17 cellular contexts compared by ENCODE assay signal in the genomic region with DNA sequence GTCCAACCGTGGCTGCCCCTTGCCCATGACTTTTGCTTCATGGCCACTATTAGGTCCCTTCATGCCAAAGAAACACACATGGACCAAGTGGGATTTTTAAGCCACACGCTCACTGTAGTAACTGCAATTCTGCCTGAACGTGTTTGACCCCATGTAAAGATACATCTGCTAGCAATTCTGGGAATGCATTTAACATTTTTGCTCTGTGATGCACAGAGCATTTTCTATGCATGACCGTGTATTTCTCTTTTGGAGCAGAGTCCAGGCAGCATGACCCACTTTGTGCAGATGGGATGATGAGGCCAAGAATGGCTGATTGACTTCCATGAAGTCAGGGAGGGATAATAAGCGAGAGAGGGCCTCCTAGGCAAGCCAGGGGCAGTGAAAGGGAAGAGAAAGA.
DNase-seq lines count a peak whose midpoint lies in the region; ATAC-seq and TF ChIP-seq lines count a peak whose summit lies in the region.
"Had no signal": no experiment of that assay in that cellular context is flagged by ENCODE, and none has a peak within 500 bp of the region (broad histone marks: within the 10 kb centered on the region; RNA-seq: fewer than 3 reads in every experiment).

No MANE protein-coding gene starts in this region.

- H3K9me3 ChIP-seq in SK-N-SH = no peaks in the 10 kb centered on the region
- H3K9me3 ChIP-seq in fibroblast of lung (ENCODE audit: control insufficient read depth, insufficient read depth, low read depth, low read length) = no peaks in the 10 kb centered on the region
- peaks cover 2% of the 10 kb centered on the region for H3K9me3 ChIP-seq in osteoblast (ENCODE audit: low read depth, low read length)
- H3K9me3 ChIP-seq: prostate gland had no signal

- H3K27me3 ChIP-seq in SK-N-SH (ENCODE audit: insufficient read depth) (no peaks in the 10 kb centered on the region), fibroblast of lung (ENCODE audit: control insufficient read depth, insufficient read depth, low read length) (no peaks in the 10 kb centered on the region), osteoblast (ENCODE audit: insufficient read depth, low read length) (no peaks in the 10 kb centered on the region)

- H3K36me3 ChIP-seq in SK-N-SH (replicated peaks in 1 of 2; ENCODE audit: control insufficient read depth in 1 of 2, insufficient read depth in 2 of 2, low read length in 1 of 2) (no peaks in the 10 kb centered on the region), fibroblast of lung (ENCODE audit: control insufficient read depth, insufficient read depth, low read length) (no peaks in the 10 kb centered on the region), osteoblast (ENCODE audit: insufficient read depth, low read length) (no peaks in the 10 kb centered on the region)
- H3K36me3 ChIP-seq: prostate gland had no signal

- peak in 1 of 2 experiments; percentile 77; a peak in 1 of 4 replicates for TF ChIP-seq EP300 in SK-N-SH (IDR thresholded peaks at IDR 0.05; ENCODE audit: borderline replicate concordance in 1 of 2, low read depth in 1 of 2, low read length in 1 of 2)

- peak; percentile 96 for DNase-seq in EH (ENCODE audit: low read depth)
- no peak for DNase-seq in SK-N-SH
- DNase-seq in fibroblast of lung (ENCODE audit: low read depth in 2 of 2) = peak; percentile 65 to 96
- DNase-seq in osteoblast (ENCODE audit: insufficient read length, low spot score, missing footprints) = peak; percentile 88
- no peak for DNase-seq in lower leg skin (ENCODE audit: low spot score in 2 of 2)
- DNase-seq in stimulated activated CD4-positive, alpha-beta T cell treated with anti-CD3 and anti-CD28 coated beads, Interleukin-2, amount 100 ng/mL, for 48 hours = no peak
- DNase-seq in NCI-H2081 (lab: John Stamatoyannopoulos, UW) = no peak
- DNase-seq: activated CD4-positive, alpha-beta T cell treated with anti-CD3 and anti-CD28 coated beads for 36 hours; activated T-cell treated with anti-CD3 and anti-CD28 coated beads, Interleukin-2, amount 50 U/mL, for 4 hours; CD4-positive, CD25-positive, alpha-beta regulatory T cell; Karpas-422; midbrain; NCI-H2029; stimulated activated CD4-positive, alpha-beta T cell treated with anti-CD3 and anti-CD28 coated beads, Interleukin-2, amount 100 ng/mL, for 24 hours; stimulated activated naive CD4-positive, alpha-beta T cell treated with Interleukin-2 at 50 U/mL for 16 hours had no signal

- no peak for TF ChIP-seq CTCF in SK-N-SH (IDR thresholded peaks at IDR 0.05)
- TF ChIP-seq CTCF in fibroblast of lung (conservative IDR thresholded peaks at IDR 0.05 in 1 of 2, IDR thresholded peaks at IDR 0.05 in 1 of 2; ENCODE audit: low read depth in 1 of 2, low read length in 2 of 2) = no peak
- TF ChIP-seq CTCF in osteoblast (IDR thresholded peaks at IDR 0.05; ENCODE audit: extremely low read depth, low read depth, low read length) = no peak
- no peak for TF ChIP-seq CTCF in lower leg skin (IDR thresholded peaks at IDR 0.05)

- H3K4me1 ChIP-seq in SK-N-SH (ENCODE audit: control insufficient read depth in 1 of 2, insufficient read depth in 2 of 2, low read depth in 1 of 2, low read length in 1 of 2) = peaks cover 14 to 29% of the 10 kb centered on the region in 2 experiments; a peak in 3 of 4 replicates
- peaks cover 12% of the 10 kb centered on the region for H3K4me1 ChIP-seq in fibroblast of lung (ENCODE audit: control insufficient read depth, extremely low read depth, insufficient read depth, low read length)
- peaks cover 22% of the 10 kb centered on the region for H3K4me1 ChIP-seq in osteoblast (ENCODE audit: insufficient read depth, low read length)
- H3K4me1 ChIP-seq: prostate gland had no signal

- no peak for TF ChIP-seq RAD21 in SK-N-SH (IDR thresholded peaks at IDR 0.05; ENCODE audit: low read length)

- H3K4me2 ChIP-seq in SK-N-SH (peak overlapping the region; percentile 46), fibroblast of lung (ENCODE audit: extremely low read depth, insufficient read depth, low read length) (peak overlapping the region; percentile 33), osteoblast (ENCODE audit: insufficient read depth, low read length) (peak overlapping the region; percentile 49)

- no peak for ATAC-seq in HG02870 (IDR thresholded peaks at IDR 0.05; ENCODE audit: unreplicated experiment)
- ATAC-seq: activated CD4-positive, alpha-beta T cell treated with anti-CD3 and anti-CD28 coated beads for 36 hours; activated T-cell treated with anti-CD3 and anti-CD28 coated beads, Interleukin-2, amount 50 U/mL, for 4 hours had no signal

- H4K20me1 ChIP-seq in SK-N-SH (ENCODE audit: insufficient read depth) = no peaks in the 10 kb centered on the region
- no peaks in the 10 kb centered on the region for H4K20me1 ChIP-seq in fibroblast of lung (ENCODE audit: control insufficient read depth, extremely low read depth, insufficient read depth, low read length)
- no peaks in the 10 kb centered on the region for H4K20me1 ChIP-seq in osteoblast (ENCODE audit: insufficient read depth, low read length)

- H3K4me3 ChIP-seq in SK-N-SH (ENCODE audit: low read depth in 2 of 2, low read length in 1 of 2) (no peak overlapping the region), fibroblast of lung (replicated peaks in 1 of 4; ENCODE audit: control extremely low read depth in 1 of 4, insufficient read depth in 1 of 4, low read depth in 3 of 4, low read length in 4 of 4) (no peak overlapping the region), osteoblast (ENCODE audit: insufficient read depth, low read length) (no peak overlapping the region), lower leg skin (ENCODE audit: low read depth, poor library complexity, severe bottlenecking) (no peak overlapping the region)
- H3K4me3 ChIP-seq: prostate gland had no signal

- no peaks in the 10 kb centered on the region for H3K79me2 ChIP-seq in SK-N-SH (ENCODE audit: insufficient read depth)
- no peaks in the 10 kb centered on the region for H3K79me2 ChIP-seq in fibroblast of lung (ENCODE audit: control insufficient read depth, insufficient read depth, low read length)
- no peaks in the 10 kb centered on the region for H3K79me2 ChIP-seq in osteoblast (ENCODE audit: insufficient read depth, low read length)

- H3K9ac ChIP-seq in SK-N-SH (no peak overlapping the region), fibroblast of lung (ENCODE audit: insufficient read depth, low read length) (no peak overlapping the region)

- WGBS in SK-N-SH (ENCODE audit: low lambda C conversion rate) = 40% methylated on average over 4 of the region's 5 CpGs
- 73 to 75% methylated on average over 5 of the region's 5 CpGs for WGBS in lower leg skin, 2 donors

- no peak overlapping the region for H2AFZ ChIP-seq in SK-N-SH (ENCODE audit: low read depth)
- no peak overlapping the region for H2AFZ ChIP-seq in fibroblast of lung (ENCODE audit: low read length)
- no peak overlapping the region for H2AFZ ChIP-seq in osteoblast (ENCODE audit: low read length)

- CTCF ChIA-PET in SK-N-SH (lab: Yijun Ruan, JAX) = interaction anchor here (1.0 to 1.5 kb wide), 4 partner anchors 9 to 58 kb away, joined by 3 to 4 read pairs (median 3); no protein-coding TSS in a partner anchor

- no peak for TF ChIP-seq POLR2A in lower leg skin (IDR thresholded peaks at IDR 0.05)

- intact Hi-C loops in lower leg skin (cut with DNase I; ENCODE audit: low total_unique reads) = no loop called here

- no peaks in the 10 kb centered on the region for H3F3A ChIP-seq in SK-N-SH (replicated peaks; ENCODE audit: insufficient read depth)

- POLR2A ChIA-PET in SK-N-SH (lab: Yijun Ruan, JAX) = no interaction called here

- H3K9me2 ChIP-seq in SK-N-SH = no peaks in the 10 kb centered on the region

- peak overlapping the region in 1 of 2 experiments; percentile 54; a peak in 3 of 4 replicates for H3K27ac ChIP-seq in SK-N-SH (ENCODE audit: low read depth in 2 of 2, low read length in 1 of 2)
- H3K27ac ChIP-seq in fibroblast of lung (ENCODE audit: insufficient read depth, low read length) = peak overlapping the region; percentile 82
- peak overlapping the region; percentile 92 for H3K27ac ChIP-seq in osteoblast (ENCODE audit: low read depth, low read length)
- H3K27ac ChIP-seq: prostate gland had no signal

TF ChIP-seq in SK-N-SH, 30 proteins besides CTCF, POLR2A, EP300 and RAD21:
- TF ChIP-seq NRF1 (IDR thresholded peaks at IDR 0.05; ENCODE audit: low read depth, low read length) (no peak), EZH2phosphoT487 (IDR thresholded peaks at IDR 0.05; ENCODE audit: borderline replicate concordance, low read depth) (no peak), TEAD4 (IDR thresholded peaks at IDR 0.05; ENCODE audit: borderline replicate concordance, insufficient read depth) (peak; percentile 91), JUND (IDR thresholded peaks at IDR 0.05) (peak; percentile 87), ELF1 (IDR thresholded peaks at IDR 0.05) (no peak), SMC3 (IDR thresholded peaks at IDR 0.05; ENCODE audit: low read depth, low read length) (no peak), FOSL2 (IDR thresholded peaks at IDR 0.05; ENCODE audit: borderline replicate concordance, low read depth) (peak; percentile 92), MEF2A (IDR thresholded peaks at IDR 0.05; ENCODE audit: borderline replicate concordance, low read depth) (peak; percentile 66; the same call in 1 of the 2 replicates), RCOR1 (IDR thresholded peaks at IDR 0.05; ENCODE audit: low read length) (no peak), SIN3A (IDR thresholded peaks at IDR 0.05; ENCODE audit: borderline replicate concordance, low read depth, low read length) (0 out of 2 replicates have a peak, but pooled peaks have one; percentile 50), RXRA (IDR thresholded peaks at IDR 0.05; ENCODE audit: borderline replicate concordance, low read depth) (peak; percentile 90), TCF12 (IDR thresholded peaks at IDR 0.05) (peak; percentile 90), POLR2AphosphoS5 (IDR thresholded peaks at IDR 0.05; ENCODE audit: low read depth, low read length) (peak; percentile 74; the same call in 1 of the 2 replicates), NFIC (IDR thresholded peaks at IDR 0.05; ENCODE audit: borderline replicate concordance) (peak; percentile 67; the same call in 1 of the 2 replicates)
- TF ChIP-seq, protein P1, sequence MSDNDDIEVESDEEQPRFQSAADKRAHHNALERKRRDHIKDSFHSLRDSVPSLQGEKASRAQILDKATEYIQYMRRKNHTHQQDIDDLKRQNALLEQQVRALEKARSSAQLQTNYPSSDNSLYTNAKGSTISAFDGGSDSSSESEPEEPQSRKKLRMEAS (IDR thresholded peaks at IDR 0.05; ENCODE audit: low read depth) = peak; percentile 56; the same call in 1 of the 2 replicates
- TF ChIP-seq, protein P2, sequence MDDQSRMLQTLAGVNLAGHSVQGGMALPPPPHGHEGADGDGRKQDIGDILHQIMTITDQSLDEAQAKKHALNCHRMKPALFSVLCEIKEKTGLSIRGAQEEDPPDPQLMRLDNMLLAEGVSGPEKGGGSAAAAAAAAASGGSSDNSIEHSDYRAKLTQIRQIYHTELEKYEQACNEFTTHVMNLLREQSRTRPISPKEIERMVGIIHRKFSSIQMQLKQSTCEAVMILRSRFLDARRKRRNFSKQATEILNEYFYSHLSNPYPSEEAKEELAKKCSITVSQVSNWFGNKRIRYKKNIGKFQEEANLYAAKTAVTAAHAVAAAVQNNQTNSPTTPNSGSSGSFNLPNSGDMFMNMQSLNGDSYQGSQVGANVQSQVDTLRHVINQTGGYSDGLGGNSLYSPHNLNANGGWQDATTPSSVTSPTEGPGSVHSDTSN (IDR thresholded peaks at IDR 0.05) = peak; percentile 46

Comparison
In these comparisons a context has a peak if more than half of its experiments do, and no peak if none do; other contexts are left out.
1. DNase-seq: peak in EH (single experiment), fibroblast of lung (2 of 2) and osteoblast (single experiment); none in SK-N-SH (single experiment), lower leg skin (0 of 2), stimulated activated CD4-positive, alpha-beta T cell treated with anti-CD3 and anti-CD28 coated beads, Interleukin-2, amount 100 ng/mL, for 48 hours (0 of 2) and NCI-H2081 (0 of 2).
2. Peak in every context shown above with its lines, with median percentiles within 50 percentile points of each other: H3K4me2 ChIP-seq.